Comparison of ENCODE assay signal across 9 cellular contexts in the genomic region with DNA sequence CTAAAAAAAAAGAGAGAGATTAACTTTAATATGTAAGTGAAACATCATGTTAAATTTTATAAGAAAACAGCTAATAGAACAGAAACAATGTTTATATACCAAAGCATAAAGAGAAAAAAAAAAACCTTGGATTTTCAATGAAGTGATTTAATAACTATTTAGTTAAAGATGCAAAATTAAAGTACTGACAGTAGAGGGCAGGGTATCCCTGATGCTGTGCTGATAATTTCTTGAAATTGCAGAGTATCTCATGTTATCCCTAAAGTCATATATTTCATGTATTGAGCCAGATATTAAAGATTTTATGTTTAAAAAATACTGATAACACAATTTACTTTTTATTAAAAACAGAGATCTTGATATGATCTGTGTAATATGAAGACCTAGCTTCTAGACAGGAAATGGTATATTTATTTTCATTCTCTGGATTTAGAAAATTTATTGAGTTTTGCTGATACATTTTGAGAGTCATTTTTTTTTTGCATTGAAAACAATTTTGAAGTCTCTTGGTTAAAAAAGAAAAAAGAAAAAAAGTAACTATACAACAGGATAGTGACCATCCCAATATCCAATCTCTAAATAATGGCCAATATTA.
DNase-seq lines count a peak whose midpoint lies in the region; ATAC-seq and TF ChIP-seq lines count a peak whose summit lies in the region.
"Had no signal": no experiment of that assay in that cellular context is flagged by ENCODE, and none has a peak within 500 bp of the region (broad histone marks: within the 10 kb centered on the region; RNA-seq: fewer than 3 reads in every experiment).

No MANE protein-coding gene starts in this region.

- H2AFZ ChIP-seq in GM23248 (peak overlapping the region; percentile 74), fibroblast of lung (ENCODE audit: low read length) (no peak overlapping the region)

- H3K4me1 ChIP-seq in GM23248 (ENCODE audit: insufficient read depth), result peaks cover 14% of the 10 kb centered on the region
- H3K4me1 ChIP-seq in RWPE2 (ENCODE audit: insufficient read depth, poor library complexity, severe bottlenecking), result no peaks in the 10 kb centered on the region
- no peaks in the 10 kb centered on the region for H3K4me1 ChIP-seq in fibroblast of lung (ENCODE audit: control insufficient read depth, extremely low read depth, insufficient read depth, low read length)
- no peaks in the 10 kb centered on the region for H3K4me1 ChIP-seq in psoas muscle

- TF ChIP-seq CTCF in RWPE2 (IDR thresholded peaks at IDR 0.05; ENCODE audit: poor library complexity, severe bottlenecking) (peak; percentile 75), fibroblast of lung (conservative IDR thresholded peaks at IDR 0.05 in 1 of 2, IDR thresholded peaks at IDR 0.05 in 1 of 2; ENCODE audit: low read depth in 1 of 2, low read length in 2 of 2) (peak; percentile 17 to 60), psoas muscle (IDR thresholded peaks at IDR 0.05) (peak; percentile 20)

- no peaks in the 10 kb centered on the region for H3K79me2 ChIP-seq in GM23248 (ENCODE audit: insufficient read depth)
- H3K79me2 ChIP-seq in fibroblast of lung (ENCODE audit: control insufficient read depth, insufficient read depth, low read length), result no peaks in the 10 kb centered on the region

- intact Hi-C loops in psoas muscle (cut with DNase I), result no loop called here
- intact Hi-C loops in posterior cingulate gyrus (cut with DNase I), result loop anchor here (5.0 kb wide), 2 partner anchors 69 to 329 kb away; no protein-coding TSS in a partner anchor

- H3K36me3 ChIP-seq in GM23248 (ENCODE audit: low read depth), result no peaks in the 10 kb centered on the region
- no peaks in the 10 kb centered on the region for H3K36me3 ChIP-seq in RWPE2 (ENCODE audit: low read depth)
- H3K36me3 ChIP-seq in fibroblast of lung (ENCODE audit: control insufficient read depth, insufficient read depth, low read length), result no peaks in the 10 kb centered on the region
- H3K36me3 ChIP-seq in psoas muscle (ENCODE audit: insufficient read depth in 1 of 2, low read depth in 1 of 2), result no peaks in the 10 kb centered on the region

- H3K4me3 ChIP-seq in GM23248 (no peak overlapping the region), RWPE2 (ENCODE audit: severe bottlenecking) (no peak overlapping the region), fibroblast of lung (replicated peaks in 1 of 4; ENCODE audit: control extremely low read depth in 1 of 4, insufficient read depth in 1 of 4, low read depth in 3 of 4, low read length in 4 of 4) (no peak overlapping the region), psoas muscle (no peak overlapping the region)

- H3K9me3 ChIP-seq in GM23248 (ENCODE audit: low read depth) (no peaks in the 10 kb centered on the region), RWPE2 (ENCODE audit: severe bottlenecking) (no peaks in the 10 kb centered on the region), fibroblast of lung (ENCODE audit: control insufficient read depth, insufficient read depth, low read depth, low read length) (no peaks in the 10 kb centered on the region), psoas muscle (no peaks in the 10 kb centered on the region)

- H3F3A ChIP-seq in GM23248 (ENCODE audit: insufficient read depth), result peaks cover 5% of the 10 kb centered on the region; the same call in 1 of the 2 replicates

- peak; percentile 63 for DNase-seq in GM23248
- no peak for DNase-seq in RWPE2 (ENCODE audit: low spot score)
- DNase-seq in fibroblast of lung (ENCODE audit: low read depth in 2 of 2), result peak; percentile 36 to 66
- no peak for DNase-seq in psoas muscle
- no peak for DNase-seq in posterior cingulate gyrus
- no peak for DNase-seq in stimulated activated CD4-positive, alpha-beta T cell treated with anti-CD3 and anti-CD28 coated beads, Interleukin-12 subunit alpha, Interleukin-12 subunit beta, amount 100 ng/mL, for 4 hours
- DNase-seq in NCI-H82 treated with DMSO at 0.1 percent for 48 hours (lab: John Stamatoyannopoulos, UW; ENCODE audit: unreplicated experiment), result no peak
- DNase-seq: amniotic stem cell had no signal

- ATAC-seq in RWPE2 (ENCODE audit: low read depth) (peak; percentile 41; the same call in 1 of the 3 replicates), psoas muscle (no peak), GM18498 (IDR thresholded peaks at IDR 0.05; ENCODE audit: unreplicated experiment) (no peak)

- in situ Hi-C loops in GM23248 (cut with MboI), result loop anchor here (10.0 kb wide), 1 partner anchor 322 kb away; no protein-coding TSS in a partner anchor

- no peaks in the 10 kb centered on the region for H3K9me2 ChIP-seq in GM23248 (ENCODE audit: insufficient read depth)

- H3K4me2 ChIP-seq in GM23248 (ENCODE audit: unreplicated experiment), result no peak overlapping the region
- H3K4me2 ChIP-seq in fibroblast of lung (ENCODE audit: extremely low read depth, insufficient read depth, low read length), result no peak overlapping the region

- H3K27me3 ChIP-seq in GM23248 (replicated peaks; ENCODE audit: insufficient read depth), result no peaks in the 10 kb centered on the region
- H3K27me3 ChIP-seq in RWPE2 (ENCODE audit: insufficient read depth, poor library complexity, severe bottlenecking), result no peaks in the 10 kb centered on the region
- no peaks in the 10 kb centered on the region for H3K27me3 ChIP-seq in fibroblast of lung (ENCODE audit: control insufficient read depth, insufficient read depth, low read length)
- H3K27me3 ChIP-seq in psoas muscle (ENCODE audit: insufficient read depth in 3 of 3, low read length in 2 of 3), result no peaks in the 10 kb centered on the region

- H3K27ac ChIP-seq in GM23248, result no peak overlapping the region
- no peak overlapping the region for H3K27ac ChIP-seq in RWPE2 (ENCODE audit: poor library complexity, severe bottlenecking)
- H3K27ac ChIP-seq in fibroblast of lung (ENCODE audit: insufficient read depth, low read length), result no peak overlapping the region
- no peak overlapping the region for H3K27ac ChIP-seq in psoas muscle

- H3K9ac ChIP-seq in GM23248, result no peak overlapping the region
- H3K9ac ChIP-seq in fibroblast of lung (ENCODE audit: insufficient read depth, low read length), result no peak overlapping the region

- H4K20me1 ChIP-seq in GM23248 (ENCODE audit: insufficient read depth), result no peaks in the 10 kb centered on the region
- no peaks in the 10 kb centered on the region for H4K20me1 ChIP-seq in fibroblast of lung (ENCODE audit: control insufficient read depth, extremely low read depth, insufficient read depth, low read length)

Comparison
In these comparisons a context has a peak if more than half of its experiments do, and no peak if none do; other contexts are left out.
1. DNase-seq: peak in GM23248 (single experiment) and fibroblast of lung (2 of 2); none in RWPE2 (single experiment), psoas muscle (0 of 2), posterior cingulate gyrus (0 of 10), stimulated activated CD4-positive, alpha-beta T cell treated with anti-CD3 and anti-CD28 coated beads, Interleukin-12 subunit alpha, Interleukin-12 subunit beta, amount 100 ng/mL, for 4 hours (single experiment) and NCI-H82 treated with DMSO at 0.1 percent for 48 hours (single experiment).
2. CTCF ChIP-seq: peak in every context shown above with its lines; median percentile 75 in RWPE2; 38 in fibroblast of lung; 20 in psoas muscle.